1 cellular context compared by ENCODE assay signal in the genomic region with DNA sequence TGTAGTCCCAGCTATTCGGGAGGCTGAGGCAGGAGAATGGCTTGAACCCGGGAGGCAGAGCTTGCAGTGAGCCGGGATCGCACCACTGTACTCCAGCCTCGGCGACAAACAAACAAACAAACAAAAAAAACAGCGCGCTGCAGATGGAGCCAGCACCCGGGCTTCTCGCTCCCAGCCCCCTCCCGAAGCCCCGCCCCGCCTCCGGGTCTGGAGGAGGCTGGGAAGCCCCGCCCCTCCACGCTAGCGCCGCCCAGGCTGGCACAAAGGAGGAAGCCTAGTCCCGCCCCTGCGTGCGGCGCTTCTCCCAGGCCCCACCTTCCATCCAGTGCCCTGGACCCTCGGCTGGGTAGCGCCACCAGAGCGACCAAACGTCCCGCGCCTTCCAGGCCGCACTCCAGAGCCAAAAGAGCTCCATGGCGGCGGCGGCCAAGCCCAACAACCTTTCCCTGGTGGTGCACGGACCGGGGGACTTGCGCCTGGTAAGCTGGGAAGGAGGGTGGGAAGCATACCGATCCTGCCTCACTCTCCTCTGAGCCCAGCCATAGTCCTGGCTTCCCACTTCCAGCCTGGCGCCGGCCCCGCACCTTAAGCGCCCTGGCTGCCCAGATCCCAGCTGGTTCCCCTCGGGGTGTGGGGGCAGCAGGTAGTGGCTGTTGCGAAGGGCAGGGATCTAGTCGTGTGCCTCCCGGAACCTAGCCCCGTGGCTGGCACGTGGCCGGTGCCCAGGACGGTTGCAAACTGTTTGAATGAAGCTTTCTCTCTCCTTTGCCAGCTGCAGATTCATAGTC.
A peak's percentile ranks its signal among the peaks of the same experiment; 100 is the strongest.
TF ChIP-seq lines count a peak whose summit lies in the region.

A gene (plus strand): TSS at position 325 of the 788 bp plus-strand sequence. CDS start 89 bp downstream, at position 414.

TF ChIP-seq in HepG2, 621 proteins besides CTCF, POLR2A, EP300 and RAD21 (continued from another document and continues in another):
- TF ChIP-seq ZNF484 (CRISPR knock-in tag; IDR thresholded peaks at IDR 0.05; ENCODE audit: borderline replicate concordance, low read depth) (no peak), NFE2L2 (IDR thresholded peaks at IDR 0.05; ENCODE audit: low read length) (no peak), LCORL (IDR thresholded peaks at IDR 0.05) (no peak), LCORL (CRISPR knock-in tag; IDR thresholded peaks at IDR 0.05) (peak; percentile 55; the same call in 1 of the 2 replicates), ZNF761 (CRISPR knock-in tag; conservative IDR thresholded peaks at IDR 0.05) (peak; percentile 75; the same call in 1 of the 2 replicates), ZNF232 (CRISPR knock-in tag; IDR thresholded peaks at IDR 0.05; ENCODE audit: borderline replicate concordance) (peak; percentile 64; the same call in 1 of the 2 replicates), ZNF460 (CRISPR knock-in tag; IDR thresholded peaks at IDR 0.05; ENCODE audit: borderline replicate concordance) (0 out of 2 replicates have a peak, but pooled peaks have one; percentile 64), SP1 (IDR thresholded peaks at IDR 0.05) (no peak), SP1 (CRISPR knock-in tag; IDR thresholded peaks at IDR 0.05) (peak; percentile 55; the same call in 1 of the 2 replicates), KLF15 (CRISPR knock-in tag; IDR thresholded peaks at IDR 0.05; ENCODE audit: borderline replicate concordance) (no peak), AGO2 (optimal IDR thresholded peaks at IDR 0.05; ENCODE audit: low read depth, low read length) (peak; percentile 70), IRF2 (CRISPR knock-in tag; IDR thresholded peaks at IDR 0.05) (0 out of 2 replicates have a peak, but pooled peaks have one; percentile 20), BRCA1 (CRISPR knock-in tag; IDR thresholded peaks at IDR 0.05) (no peak), ZNF121 (CRISPR knock-in tag; IDR thresholded peaks at IDR 0.05) (no peak), NFIB (CRISPR knock-in tag; IDR thresholded peaks at IDR 0.05; ENCODE audit: borderline replicate concordance) (peak; percentile 58; the same call in 1 of the 2 replicates), NCOA1 (CRISPR knock-in tag; IDR thresholded peaks at IDR 0.05) (peak; percentile 78), ZNF549 (CRISPR knock-in tag; IDR thresholded peaks at IDR 0.05) (no peak), ZNF605 (CRISPR knock-in tag; IDR thresholded peaks at IDR 0.05) (peak; percentile 78), ZBTB7A (CRISPR knock-in tag; IDR thresholded peaks at IDR 0.05) (peak; percentile 85; the same call in 1 of the 2 replicates), ZNF343 (CRISPR knock-in tag; IDR thresholded peaks at IDR 0.05) (peak; percentile 51; the same call in 1 of the 2 replicates), POLR2G (IDR thresholded peaks at IDR 0.05; ENCODE audit: low read depth, low read length) (peak; percentile 93), ZBTB20 (CRISPR knock-in tag; IDR thresholded peaks at IDR 0.05; ENCODE audit: borderline replicate concordance, low read depth) (peak; percentile 85), ZNF432 (CRISPR knock-in tag; IDR thresholded peaks at IDR 0.05; ENCODE audit: borderline replicate concordance) (no peak), GATA4 (IDR thresholded peaks at IDR 0.05; ENCODE audit: borderline replicate concordance, low read depth) (0 out of 2 replicates have a peak, but pooled peaks have one; percentile 33), ZFY (CRISPR knock-in tag; IDR thresholded peaks at IDR 0.05) (peak; percentile 80), ZNF451 (CRISPR knock-in tag; IDR thresholded peaks at IDR 0.05) (peak; percentile 62; the same call in 1 of the 2 replicates), ZNF788 (CRISPR knock-in tag; IDR thresholded peaks at IDR 0.05; ENCODE audit: borderline replicate concordance) (peak; percentile 63; the same call in 1 of the 2 replicates), NR3C1 (CRISPR knock-in tag; IDR thresholded peaks at IDR 0.05) (no peak), NCOA2 (CRISPR knock-in tag; IDR thresholded peaks at IDR 0.05) (0 out of 2 replicates have a peak, but pooled peaks have one; percentile 8)
- TF ChIP-seq, protein P1, sequence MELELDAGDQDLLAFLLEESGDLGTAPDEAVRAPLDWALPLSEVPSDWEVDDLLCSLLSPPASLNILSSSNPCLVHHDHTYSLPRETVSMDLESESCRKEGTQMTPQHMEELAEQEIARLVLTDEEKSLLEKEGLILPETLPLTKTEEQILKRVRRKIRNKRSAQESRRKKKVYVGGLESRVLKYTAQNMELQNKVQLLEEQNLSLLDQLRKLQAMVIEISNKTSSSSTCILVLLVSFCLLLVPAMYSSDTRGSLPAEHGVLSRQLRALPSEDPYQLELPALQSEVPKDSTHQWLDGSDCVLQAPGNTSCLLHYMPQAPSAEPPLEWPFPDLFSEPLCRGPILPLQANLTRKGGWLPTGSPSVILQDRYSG (CRISPR knock-in tag; IDR thresholded peaks at IDR 0.05): 0 out of 2 replicates have a peak, but pooled peaks have one; percentile 68
- TF ChIP-seq, protein P2, sequence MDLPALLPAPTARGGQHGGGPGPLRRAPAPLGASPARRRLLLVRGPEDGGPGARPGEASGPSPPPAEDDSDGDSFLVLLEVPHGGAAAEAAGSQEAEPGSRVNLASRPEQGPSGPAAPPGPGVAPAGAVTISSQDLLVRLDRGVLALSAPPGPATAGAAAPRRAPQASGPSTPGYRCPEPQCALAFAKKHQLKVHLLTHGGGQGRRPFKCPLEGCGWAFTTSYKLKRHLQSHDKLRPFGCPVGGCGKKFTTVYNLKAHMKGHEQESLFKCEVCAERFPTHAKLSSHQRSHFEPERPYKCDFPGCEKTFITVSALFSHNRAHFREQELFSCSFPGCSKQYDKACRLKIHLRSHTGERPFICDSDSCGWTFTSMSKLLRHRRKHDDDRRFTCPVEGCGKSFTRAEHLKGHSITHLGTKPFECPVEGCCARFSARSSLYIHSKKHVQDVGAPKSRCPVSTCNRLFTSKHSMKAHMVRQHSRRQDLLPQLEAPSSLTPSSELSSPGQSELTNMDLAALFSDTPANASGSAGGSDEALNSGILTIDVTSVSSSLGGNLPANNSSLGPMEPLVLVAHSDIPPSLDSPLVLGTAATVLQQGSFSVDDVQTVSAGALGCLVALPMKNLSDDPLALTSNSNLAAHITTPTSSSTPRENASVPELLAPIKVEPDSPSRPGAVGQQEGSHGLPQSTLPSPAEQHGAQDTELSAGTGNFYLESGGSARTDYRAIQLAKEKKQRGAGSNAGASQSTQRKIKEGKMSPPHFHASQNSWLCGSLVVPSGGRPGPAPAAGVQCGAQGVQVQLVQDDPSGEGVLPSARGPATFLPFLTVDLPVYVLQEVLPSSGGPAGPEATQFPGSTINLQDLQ (CRISPR knock-in tag; IDR thresholded peaks at IDR 0.05): peak; percentile 62
- TF ChIP-seq, protein P3, sequence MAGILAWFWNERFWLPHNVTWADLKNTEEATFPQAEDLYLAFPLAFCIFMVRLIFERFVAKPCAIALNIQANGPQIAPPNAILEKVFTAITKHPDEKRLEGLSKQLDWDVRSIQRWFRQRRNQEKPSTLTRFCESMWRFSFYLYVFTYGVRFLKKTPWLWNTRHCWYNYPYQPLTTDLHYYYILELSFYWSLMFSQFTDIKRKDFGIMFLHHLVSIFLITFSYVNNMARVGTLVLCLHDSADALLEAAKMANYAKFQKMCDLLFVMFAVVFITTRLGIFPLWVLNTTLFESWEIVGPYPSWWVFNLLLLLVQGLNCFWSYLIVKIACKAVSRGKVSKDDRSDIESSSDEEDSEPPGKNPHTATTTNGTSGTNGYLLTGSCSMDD (CRISPR knock-in tag; IDR thresholded peaks at IDR 0.05): no peak
- TF ChIP-seq, protein P4, sequence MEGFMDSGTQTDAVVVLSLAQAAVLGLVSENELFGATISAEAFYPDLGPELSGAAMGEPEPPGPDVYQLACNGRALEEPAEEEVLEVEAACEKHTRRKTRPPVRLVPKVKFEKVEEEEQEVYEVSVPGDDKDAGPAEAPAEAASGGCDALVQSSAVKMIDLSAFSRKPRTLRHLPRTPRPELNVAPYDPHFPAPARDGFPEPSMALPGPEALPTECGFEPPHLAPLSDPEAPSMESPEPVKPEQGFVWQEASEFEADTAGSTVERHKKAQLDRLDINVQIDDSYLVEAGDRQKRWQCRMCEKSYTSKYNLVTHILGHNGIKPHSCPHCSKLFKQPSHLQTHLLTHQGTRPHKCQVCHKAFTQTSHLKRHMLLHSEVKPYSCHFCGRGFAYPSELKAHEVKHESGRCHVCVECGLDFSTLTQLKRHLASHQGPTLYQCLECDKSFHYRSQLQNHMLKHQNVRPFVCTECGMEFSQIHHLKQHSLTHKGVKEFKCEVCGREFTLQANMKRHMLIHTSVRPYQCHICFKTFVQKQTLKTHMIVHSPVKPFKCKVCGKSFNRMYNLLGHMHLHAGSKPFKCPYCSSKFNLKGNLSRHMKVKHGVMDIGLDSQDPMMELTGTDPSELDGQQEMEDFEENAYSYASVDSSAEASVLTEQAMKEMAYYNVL (CRISPR knock-in tag; IDR thresholded peaks at IDR 0.05; ENCODE audit: borderline replicate concordance): peak; percentile 21; the same call in 1 of the 2 replicates
- TF ChIP-seq, protein P5, sequence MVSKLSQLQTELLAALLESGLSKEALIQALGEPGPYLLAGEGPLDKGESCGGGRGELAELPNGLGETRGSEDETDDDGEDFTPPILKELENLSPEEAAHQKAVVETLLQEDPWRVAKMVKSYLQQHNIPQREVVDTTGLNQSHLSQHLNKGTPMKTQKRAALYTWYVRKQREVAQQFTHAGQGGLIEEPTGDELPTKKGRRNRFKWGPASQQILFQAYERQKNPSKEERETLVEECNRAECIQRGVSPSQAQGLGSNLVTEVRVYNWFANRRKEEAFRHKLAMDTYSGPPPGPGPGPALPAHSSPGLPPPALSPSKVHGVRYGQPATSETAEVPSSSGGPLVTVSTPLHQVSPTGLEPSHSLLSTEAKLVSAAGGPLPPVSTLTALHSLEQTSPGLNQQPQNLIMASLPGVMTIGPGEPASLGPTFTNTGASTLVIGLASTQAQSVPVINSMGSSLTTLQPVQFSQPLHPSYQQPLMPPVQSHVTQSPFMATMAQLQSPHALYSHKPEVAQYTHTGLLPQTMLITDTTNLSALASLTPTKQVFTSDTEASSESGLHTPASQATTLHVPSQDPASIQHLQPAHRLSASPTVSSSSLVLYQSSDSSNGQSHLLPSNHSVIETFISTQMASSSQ (IDR thresholded peaks at IDR 0.05; ENCODE audit: low read depth): no peak
- TF ChIP-seq, protein P5 (CRISPR knock-in tag; IDR thresholded peaks at IDR 0.05; ENCODE audit: borderline replicate concordance): 0 out of 2 replicates have a peak, but pooled peaks have one; percentile 56
- TF ChIP-seq, protein P6, sequence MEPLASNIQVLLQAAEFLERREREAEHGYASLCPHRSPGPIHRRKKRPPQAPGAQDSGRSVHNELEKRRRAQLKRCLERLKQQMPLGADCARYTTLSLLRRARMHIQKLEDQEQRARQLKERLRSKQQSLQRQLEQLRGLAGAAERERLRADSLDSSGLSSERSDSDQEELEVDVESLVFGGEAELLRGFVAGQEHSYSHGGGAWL (CRISPR knock-in tag; IDR thresholded peaks at IDR 0.05): 0 out of 2 replicates have a peak, but pooled peaks have one; percentile 91
- TF ChIP-seq, protein P7, sequence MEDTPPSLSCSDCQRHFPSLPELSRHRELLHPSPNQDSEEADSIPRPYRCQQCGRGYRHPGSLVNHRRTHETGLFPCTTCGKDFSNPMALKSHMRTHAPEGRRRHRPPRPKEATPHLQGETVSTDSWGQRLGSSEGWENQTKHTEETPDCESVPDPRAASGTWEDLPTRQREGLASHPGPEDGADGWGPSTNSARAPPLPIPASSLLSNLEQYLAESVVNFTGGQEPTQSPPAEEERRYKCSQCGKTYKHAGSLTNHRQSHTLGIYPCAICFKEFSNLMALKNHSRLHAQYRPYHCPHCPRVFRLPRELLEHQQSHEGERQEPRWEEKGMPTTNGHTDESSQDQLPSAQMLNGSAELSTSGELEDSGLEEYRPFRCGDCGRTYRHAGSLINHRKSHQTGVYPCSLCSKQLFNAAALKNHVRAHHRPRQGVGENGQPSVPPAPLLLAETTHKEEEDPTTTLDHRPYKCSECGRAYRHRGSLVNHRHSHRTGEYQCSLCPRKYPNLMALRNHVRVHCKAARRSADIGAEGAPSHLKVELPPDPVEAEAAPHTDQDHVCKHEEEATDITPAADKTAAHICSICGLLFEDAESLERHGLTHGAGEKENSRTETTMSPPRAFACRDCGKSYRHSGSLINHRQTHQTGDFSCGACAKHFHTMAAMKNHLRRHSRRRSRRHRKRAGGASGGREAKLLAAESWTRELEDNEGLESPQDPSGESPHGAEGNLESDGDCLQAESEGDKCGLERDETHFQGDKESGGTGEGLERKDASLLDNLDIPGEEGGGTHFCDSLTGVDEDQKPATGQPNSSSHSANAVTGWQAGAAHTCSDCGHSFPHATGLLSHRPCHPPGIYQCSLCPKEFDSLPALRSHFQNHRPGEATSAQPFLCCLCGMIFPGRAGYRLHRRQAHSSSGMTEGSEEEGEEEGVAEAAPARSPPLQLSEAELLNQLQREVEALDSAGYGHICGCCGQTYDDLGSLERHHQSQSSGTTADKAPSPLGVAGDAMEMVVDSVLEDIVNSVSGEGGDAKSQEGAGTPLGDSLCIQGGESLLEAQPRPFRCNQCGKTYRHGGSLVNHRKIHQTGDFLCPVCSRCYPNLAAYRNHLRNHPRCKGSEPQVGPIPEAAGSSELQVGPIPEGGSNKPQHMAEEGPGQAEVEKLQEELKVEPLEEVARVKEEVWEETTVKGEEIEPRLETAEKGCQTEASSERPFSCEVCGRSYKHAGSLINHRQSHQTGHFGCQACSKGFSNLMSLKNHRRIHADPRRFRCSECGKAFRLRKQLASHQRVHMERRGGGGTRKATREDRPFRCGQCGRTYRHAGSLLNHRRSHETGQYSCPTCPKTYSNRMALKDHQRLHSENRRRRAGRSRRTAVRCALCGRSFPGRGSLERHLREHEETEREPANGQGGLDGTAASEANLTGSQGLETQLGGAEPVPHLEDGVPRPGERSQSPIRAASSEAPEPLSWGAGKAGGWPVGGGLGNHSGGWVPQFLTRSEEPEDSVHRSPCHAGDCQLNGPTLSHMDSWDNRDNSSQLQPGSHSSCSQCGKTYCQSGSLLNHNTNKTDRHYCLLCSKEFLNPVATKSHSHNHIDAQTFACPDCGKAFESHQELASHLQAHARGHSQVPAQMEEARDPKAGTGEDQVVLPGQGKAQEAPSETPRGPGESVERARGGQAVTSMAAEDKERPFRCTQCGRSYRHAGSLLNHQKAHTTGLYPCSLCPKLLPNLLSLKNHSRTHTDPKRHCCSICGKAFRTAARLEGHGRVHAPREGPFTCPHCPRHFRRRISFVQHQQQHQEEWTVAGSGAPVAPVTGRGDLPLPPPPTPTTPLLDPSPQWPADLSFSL (CRISPR knock-in tag; IDR thresholded peaks at IDR 0.05): peak; percentile 29; the same call in 1 of the 2 replicates
- TF ChIP-seq, protein P8, sequence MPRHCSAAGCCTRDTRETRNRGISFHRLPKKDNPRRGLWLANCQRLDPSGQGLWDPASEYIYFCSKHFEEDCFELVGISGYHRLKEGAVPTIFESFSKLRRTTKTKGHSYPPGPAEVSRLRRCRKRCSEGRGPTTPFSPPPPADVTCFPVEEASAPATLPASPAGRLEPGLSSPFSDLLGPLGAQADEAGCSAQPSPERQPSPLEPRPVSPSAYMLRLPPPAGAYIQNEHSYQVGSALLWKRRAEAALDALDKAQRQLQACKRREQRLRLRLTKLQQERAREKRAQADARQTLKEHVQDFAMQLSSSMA (CRISPR knock-in tag; IDR thresholded peaks at IDR 0.05): peak; percentile 51; the same call in 1 of the 2 replicates
